19 cellular contexts compared by ENCODE assay signal in the genomic region with DNA sequence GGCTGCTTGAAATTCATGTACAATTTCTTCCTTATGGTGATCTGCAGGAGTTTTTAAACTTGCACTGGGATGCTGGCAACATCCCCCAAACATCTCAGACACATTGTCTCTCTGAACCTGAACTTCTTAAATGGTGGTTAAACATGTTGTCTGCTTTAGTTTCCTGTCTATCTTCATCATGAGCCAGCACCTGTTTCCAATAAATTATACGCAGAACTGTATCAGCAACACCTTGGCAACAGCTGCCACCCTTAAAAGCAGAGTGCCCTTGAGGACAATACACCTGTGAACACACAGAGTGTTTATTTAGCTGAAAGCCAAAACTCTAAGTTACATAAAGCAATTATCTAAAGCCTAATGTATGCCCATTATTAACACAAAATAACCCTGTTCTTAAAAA.
A peak's percentile ranks its signal among the peaks of the same experiment; 100 is the strongest.
DNase-seq lines count a peak whose midpoint lies in the region; ATAC-seq and TF ChIP-seq lines count a peak whose summit lies in the region.
"Had no signal": no experiment of that assay in that cellular context is flagged by ENCODE, and none has a peak within 500 bp of the region (broad histone marks: within the 10 kb centered on the region; RNA-seq: fewer than 3 reads in every experiment).

No MANE protein-coding gene starts in this region.

- TF ChIP-seq CTCF in HFF-Myc (IDR thresholded peaks at IDR 0.05; ENCODE audit: low read depth, low read length, missing control alignments), result no peak

- no peak overlapping the region for H3K27ac Mint-ChIP-seq in activated naive CD8-positive, alpha-beta T cell treated with anti-CD3 and anti-CD28 coated beads for 36 hours
- H3K27ac Mint-ChIP-seq: CD4-positive, alpha-beta memory T cell; nephron; progenitor cell of endocrine pancreas had no signal

- DNase-seq in HFF-Myc (ENCODE audit: extremely low read depth, low read depth) (peak; percentile 55), NCI-H2029 (lab: John Stamatoyannopoulos, UW) (peak; percentile 73), NCI-H524 treated with DMSO at 0.1 percent for 48 hours (lab: John Stamatoyannopoulos, UW) (peak; percentile 8), left colon (no peak), SW480 (ENCODE audit: low spot score) (no peak)
- no peak for DNase-seq in activated naive CD8-positive, alpha-beta T cell treated with anti-CD3 and anti-CD28 coated beads for 36 hours
- DNase-seq: activated effector memory CD4-positive, alpha-beta T cell treated with Interleukin-2 at 50 U/mL for 16 hours; adrenal gland; CD4-positive, alpha-beta memory T cell; head of caudate nucleus; mammary epithelial cell; stimulated activated CD4-positive, alpha-beta T cell treated with anti-CD3 and anti-CD28 coated beads, Interleukin-4, amount 100 ng/mL, for 24 hours; uterus had no signal

- H3K27me3 Mint-ChIP-seq in activated naive CD8-positive, alpha-beta T cell treated with anti-CD3 and anti-CD28 coated beads for 36 hours, result no peaks in the 10 kb centered on the region
- H3K27me3 Mint-ChIP-seq: CD4-positive, alpha-beta memory T cell had no signal

- peak; percentile 44 for ATAC-seq in left colon
- no peak for ATAC-seq in HG02970 (IDR thresholded peaks at IDR 0.05; ENCODE audit: low FRiP score, unreplicated experiment)
- ATAC-seq in GM19023 (IDR thresholded peaks at IDR 0.05; ENCODE audit: unreplicated experiment), result no peak

- peaks cover 8% of the 10 kb centered on the region for H3K9me3 Mint-ChIP-seq in activated naive CD8-positive, alpha-beta T cell treated with anti-CD3 and anti-CD28 coated beads for 36 hours

- H3K4me1 Mint-ChIP-seq in activated naive CD8-positive, alpha-beta T cell treated with anti-CD3 and anti-CD28 coated beads for 36 hours, result no peaks in the 10 kb centered on the region
- H3K4me1 Mint-ChIP-seq: CD4-positive, alpha-beta memory T cell had no signal

- intact Hi-C loops in left colon (cut with DNase I, micrococcal nuclease), result no loop called here

- H3K4me3 Mint-ChIP-seq in activated naive CD8-positive, alpha-beta T cell treated with anti-CD3 and anti-CD28 coated beads for 36 hours, result no peak overlapping the region
- H3K4me3 Mint-ChIP-seq: CD4-positive, alpha-beta memory T cell; nephron had no signal

- no peak overlapping the region for H3K4me3 ChIP-seq in HFF-Myc (replicated peaks; ENCODE audit: low read depth, low read length)
- H3K4me3 ChIP-seq: adrenal gland, cardiac muscle cell, skin epidermis, uterus had no signal

- no peaks in the 10 kb centered on the region for H3K36me3 Mint-ChIP-seq in activated naive CD8-positive, alpha-beta T cell treated with anti-CD3 and anti-CD28 coated beads for 36 hours

Comparison
In these comparisons a context has a peak if more than half of its experiments do, and no peak if none do; other contexts are left out.
1. DNase-seq: peak in HFF-Myc (single experiment), NCI-H2029 (single experiment) and NCI-H524 treated with DMSO at 0.1 percent for 48 hours (single experiment); none in left colon (0 of 2), SW480 (single experiment) and activated naive CD8-positive, alpha-beta T cell treated with anti-CD3 and anti-CD28 coated beads for 36 hours (single experiment).